ENCODE assay signal across 1 cellular context in genomic region chr5:115558388-115558956, GRCh38.
TF ChIP-seq lines count a peak whose summit lies in the region.

No MANE protein-coding gene starts in this region.

TF ChIP-seq in GM23338, 12 proteins besides CTCF, POLR2A, EP300 and RAD21 (continued from another document):
- no peak for TF ChIP-seq REST (IDR thresholded peaks at IDR 0.05; ENCODE audit: unreplicated experiment)
- TF ChIP-seq STAT1 (IDR thresholded peaks at IDR 0.05; ENCODE audit: unreplicated experiment): no peak
- no peak for TF ChIP-seq ETS1 (IDR thresholded peaks at IDR 0.05)
- TF ChIP-seq ZNF462 (CRISPR knock-in tag; IDR thresholded peaks at IDR 0.05): no peak
